In genomic region chr14:100022772-100023451, GRCh38 we compare ENCODE assay signal across 1 cellular context.
TF ChIP-seq lines count a peak whose summit lies in the region.

No MANE protein-coding gene starts in this region.

TF ChIP-seq in K562, 482 proteins besides CTCF, POLR2A, EP300 and RAD21 (continued from another document):
- TF ChIP-seq PBX2 (CRISPR knock-in tag; IDR thresholded peaks at IDR 0.05; ENCODE audit: low read depth) (no peak), PBX2 (tag; conservative IDR thresholded peaks at IDR 0.05; ENCODE audit: low read depth) (peak; percentile 85), SAFB2 (IDR thresholded peaks at IDR 0.05; ENCODE audit: borderline replicate concordance, low read depth, low read length, severe bottlenecking) (no peak)
